Comparison of ENCODE assay signal across 28 cellular contexts in the genomic region with DNA sequence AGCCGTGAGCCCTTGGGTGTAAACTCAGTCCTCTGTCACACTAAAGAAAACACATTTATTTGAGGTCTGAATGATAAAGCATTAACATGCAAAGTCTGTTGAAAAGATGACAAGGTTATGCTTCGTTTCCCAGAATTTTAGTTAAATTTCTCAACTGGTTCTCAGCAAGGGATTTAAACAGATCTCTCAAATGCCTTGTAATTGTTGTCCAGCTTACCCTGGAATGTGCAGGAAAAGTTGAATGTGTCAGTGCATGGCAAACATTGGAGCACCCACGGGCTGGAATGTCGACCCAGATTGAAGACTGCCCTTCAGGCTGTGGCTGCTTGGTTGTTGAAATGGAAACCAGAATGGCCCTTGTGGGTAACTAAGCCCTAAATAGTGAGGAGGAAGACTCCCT.
"Had no signal": no experiment of that assay in that cellular context is flagged by ENCODE, and none has a peak within 500 bp of the region (broad histone marks: within the 10 kb centered on the region; RNA-seq: fewer than 3 reads in every experiment).

No MANE protein-coding gene starts in this region.

- H3K36me3 ChIP-seq: cardiac muscle cell, SJCRH30 had no signal

- ATAC-seq: activated naive CD4-positive, alpha-beta T cell treated with anti-CD3 and anti-CD28 coated beads, Interleukin-2, amount 50 U/mL, for 72 hours; activated T-cell treated with anti-CD3 and anti-CD28 coated beads, Interleukin-2, amount 50 U/mL, for 4 hours; Panc1 had no signal

- H3K4me3 ChIP-seq: cardiac muscle cell, MG63, SJCRH30, SK-N-MC had no signal

- H3K9me3 Mint-ChIP-seq: activated B cell treated with CpG ODN at 0.5 μM for 24 hours; activated CD4-positive, alpha-beta memory T cell treated with anti-CD3 and anti-CD28 coated beads for 36 hours; activated naive CD4-positive, alpha-beta T cell treated with anti-CD3 and anti-CD28 coated beads for 36 hours; activated naive CD4-positive, alpha-beta T cell treated with anti-CD3 and anti-CD28 coated beads, Interleukin-2, amount 50 U/mL, for 72 hours; activated T-cell treated with anti-CD3 and anti-CD28 coated beads, Interleukin-2, amount 50 U/mL, for 4 hours; activated T-helper 1 cell treated with anti-CD3 and anti-CD28 coated beads, Interleukin-12 subunit alpha, Interleukin-12 subunit beta, Interleukin-2, Interleukin-4 antibody, amounts not matched to agents 30 ng/mL and 10 ng/mL and 1 ng/mL, durations not matched to agents 14 hours and 24 hours and 36 hours; central memory CD8-positive, alpha-beta T cell had no signal

- H3K4me1 ChIP-seq: SJCRH30 had no signal

- H3K27ac ChIP-seq: cardiac muscle cell, SJCRH30, SK-N-MC had no signal

- DNase-seq: activated B cell treated with CpG ODN at 0.5 μM for 24 hours; activated CD4-positive, alpha-beta memory T cell treated with anti-CD3 and anti-CD28 coated beads for 36 hours; activated CD4-positive, alpha-beta T cell treated with anti-CD3 and anti-CD28 coated beads for 4 hours; activated CD4-positive, alpha-beta T cell treated with anti-CD3 and anti-CD28 coated beads, Interleukin-2, amount 50 U/mL, for 1 hour; activated CD4-positive, CD25-positive, alpha-beta regulatory T cell treated with anti-CD3 and anti-CD28 coated beads, Interleukin-2, amount 50 U/mL, for 72 hours; activated CD8-positive, alpha-beta memory T cell treated with anti-CD3 and anti-CD28 coated beads, Interleukin-2, amount 50 U/mL, for 4 hours; activated gamma-delta T cell treated with Interleukin-2 at 50 U/mL for 16 hours; activated naive CD4-positive, alpha-beta T cell treated with anti-CD3 and anti-CD28 coated beads for 36 hours; activated T-cell treated with anti-CD3 and anti-CD28 coated beads for 4 hours; activated T-cell treated with anti-CD3 and anti-CD28 coated beads, Interleukin-2, amount 50 U/mL, for 4 hours; amniotic stem cell; aorta; MG63; NCI-H1092; NCI-H1436 treated with DMSO at 0.1 percent for 48 hours; NCI-H1694 treated with DMSO at 0.1 percent for 48 hours; NCI-H2029; NCI-H345; NCI-H524 treated with DMSO at 0.1 percent for 48 hours; SHP77; SJCRH30; T1000 had no signal

- H3K27me3 ChIP-seq: cardiac muscle cell, MG63, SJCRH30 had no signal

- H3K4me1 Mint-ChIP-seq: activated B cell treated with CpG ODN at 0.5 μM for 24 hours; central memory CD8-positive, alpha-beta T cell had no signal

- H3K4me3 Mint-ChIP-seq: activated B cell treated with CpG ODN at 0.5 μM for 24 hours; activated CD4-positive, alpha-beta memory T cell treated with anti-CD3 and anti-CD28 coated beads for 36 hours; activated naive CD4-positive, alpha-beta T cell treated with anti-CD3 and anti-CD28 coated beads for 36 hours; activated T-cell treated with anti-CD3 and anti-CD28 coated beads, Interleukin-2, amount 50 U/mL, for 4 hours; activated T-helper 1 cell treated with anti-CD3 and anti-CD28 coated beads, Interleukin-12 subunit alpha, Interleukin-12 subunit beta, Interleukin-2, Interleukin-4 antibody, amounts not matched to agents 30 ng/mL and 10 ng/mL and 1 ng/mL, durations not matched to agents 14 hours and 24 hours and 36 hours; central memory CD8-positive, alpha-beta T cell had no signal

- H3K36me3 Mint-ChIP-seq: activated CD4-positive, alpha-beta memory T cell treated with anti-CD3 and anti-CD28 coated beads for 36 hours had no signal

- H3K27me3 Mint-ChIP-seq: activated CD4-positive, alpha-beta memory T cell treated with anti-CD3 and anti-CD28 coated beads for 36 hours had no signal

- H3K27ac Mint-ChIP-seq: activated B cell treated with CpG ODN at 0.5 μM for 24 hours; activated CD4-positive, alpha-beta memory T cell treated with anti-CD3 and anti-CD28 coated beads for 36 hours; activated naive CD4-positive, alpha-beta T cell treated with anti-CD3 and anti-CD28 coated beads for 36 hours; activated naive CD4-positive, alpha-beta T cell treated with anti-CD3 and anti-CD28 coated beads, Interleukin-2, amount 50 U/mL, for 72 hours; activated T-helper 1 cell treated with anti-CD3 and anti-CD28 coated beads, Interleukin-12 subunit alpha, Interleukin-12 subunit beta, Interleukin-2, Interleukin-4 antibody, amounts not matched to agents 30 ng/mL and 10 ng/mL and 1 ng/mL, durations not matched to agents 14 hours and 24 hours and 36 hours had no signal

- H3K9me3 ChIP-seq: MG63 had no signal
